ENCODE assay signal across 16 cellular contexts in genomic region chr12:29110506-29111442, GRCh38. TPM values are rescaled to one million over a fixed set of nuclear protein-coding genes. Genes with fewer than 3 reads are reported as not detected.
A peak's percentile ranks its signal among the peaks of the same experiment; 100 is the strongest.
DNase-seq lines count a peak whose midpoint lies in the region; ATAC-seq, FAIRE-seq and TF ChIP-seq lines count a peak whose summit lies in the region.
"Had no signal": no experiment of that assay in that cellular context is flagged by ENCODE, and none has a peak within 500 bp of the region (broad histone marks: within the 10 kb centered on the region; RNA-seq: fewer than 3 reads in every experiment).

No MANE protein-coding gene starts in this region.

- TF ChIP-seq CTCF in GM12878 (IDR thresholded peaks at IDR 0.05 in 2 of 3, conservative IDR thresholded peaks at IDR 0.05 in 1 of 3; ENCODE audit: control insufficient read depth in 2 of 3, extremely low read depth in 1 of 3, insufficient read depth in 1 of 3, low read depth in 3 of 3, low read length in 3 of 3) (no peak), endodermal cell (conservative IDR thresholded peaks at IDR 0.05) (no peak), Calu3 (IDR thresholded peaks at IDR 0.05; ENCODE audit: unreplicated experiment) (no peak), WTC11 (IDR thresholded peaks at IDR 0.05) (no peak)

- H3K36me3 ChIP-seq in GM12878 (ENCODE audit: control insufficient read depth in 2 of 2, insufficient read depth in 2 of 2, low read length in 1 of 2) (no peaks in the 10 kb centered on the region), endodermal cell (ENCODE audit: control insufficient read depth, insufficient read depth, low read length) (no peaks in the 10 kb centered on the region)
- H3K36me3 ChIP-seq: ovary had no signal

- POLR2A ChIA-PET in GM12878 (lab: Charles Lee) = no interaction called here
- POLR2A ChIA-PET in WTC11 (lab: Charles Lee) = no interaction called here

- WGBS in GM12878 (ENCODE audit: insufficient coverage, insufficient replicate concordance, low lambda C conversion rate, missing lambda C conversion rate) = 49% methylated on average over 5 of the region's 5 CpGs
- WGBS in endodermal cell (ENCODE audit: insufficient coverage in 1 of 2, insufficient read length in 1 of 2), 2 experiments = 97% methylated on average over 3 of the region's 5 CpGs; no CpG with 5 or more reads in 1 of the 2 experiments

- H3K9me3 ChIP-seq in GM12878 (replicated peaks; ENCODE audit: control insufficient read depth, insufficient read depth, low read length) = peaks cover 2% of the 10 kb centered on the region; the same call in 2 of the 3 replicates
- H3K9me3 ChIP-seq in endodermal cell (ENCODE audit: control insufficient read depth, low read length) = peaks cover 14% of the 10 kb centered on the region
- H3K9me3 ChIP-seq: ovary had no signal

- H3K4me2 ChIP-seq in GM12878 (ENCODE audit: control insufficient read depth, insufficient read depth) = 0 out of 2 replicates have a peak overlapping the region, but pooled peaks have one; percentile 9
- H3K4me2 ChIP-seq: smooth muscle cell had no signal

- ATAC-seq in GM19035 (IDR thresholded peaks at IDR 0.05; ENCODE audit: unreplicated experiment) (peak; percentile 90), GM21825 (IDR thresholded peaks at IDR 0.05; ENCODE audit: unreplicated experiment) (peak; percentile 63), HG03442 (IDR thresholded peaks at IDR 0.05; ENCODE audit: unreplicated experiment) (peak; percentile 74), GM12878 (peak; percentile 41; the same call in 1 of the 3 replicates), WTC11 (no peak)

- H2AFZ ChIP-seq in GM12878 (ENCODE audit: control insufficient read depth, low read depth, low read length) = no peak overlapping the region

- H3K9ac ChIP-seq in GM12878 (ENCODE audit: control insufficient read depth, insufficient read depth, low read length) = no peak overlapping the region
- no peak overlapping the region for H3K9ac ChIP-seq in endodermal cell (ENCODE audit: extremely low read depth, low read length, poor library complexity, severe bottlenecking)

- SMC1A ChIA-PET in GM12878 (lab: Charles Lee; ENCODE audit: uncharacterized antibody, unreplicated experiment) = no interaction called here

- DNase-seq in GM12878 (ENCODE audit: low read depth, low spot score) = no peak
- DNase-seq in endodermal cell = no peak
- no peak for DNase-seq in activated T-helper 1 cell treated with anti-CD3 and anti-CD28 coated beads, Interleukin-12 subunit alpha, Interleukin-12 subunit beta, Interleukin-2, Interleukin-4 antibody, amounts not matched to agents 30 ng/mL and 10 ng/mL and 1 ng/mL, durations not matched to agents 14 hours and 24 hours and 36 hours (ENCODE audit: low spot score)
- no peak for DNase-seq in Calu3
- DNase-seq in WTC11 (ENCODE audit: low spot score) = no peak
- DNase-seq: activated CD4-positive, alpha-beta T cell treated with anti-CD3 and anti-CD28 coated beads for 1 hour; effector CD8-positive, alpha-beta T cell; foreskin fibroblast; midbrain; ovary; substantia nigra had no signal

- no peak for TF ChIP-seq RAD21 in GM12878 (IDR thresholded peaks at IDR 0.05; ENCODE audit: insufficient read depth, low read depth, low read length)

- FAIRE-seq in GM12878 (lab: Jason Lieb, UNC) = no peak

- H3K27ac ChIP-seq in GM12878 (ENCODE audit: control insufficient read depth, insufficient read depth) (no peak overlapping the region), endodermal cell (ENCODE audit: low read depth, low read length) (no peak overlapping the region)
- H3K27ac ChIP-seq: ovary had no signal

- RAD21 ChIA-PET in GM12878 (lab: Charles Lee; ENCODE audit: unreplicated experiment) = no interaction called here

- BruUV-seq in GM12878 (replicated peaks; lab: Mats Ljungman, UMichigan) (no TSS peak), Calu3 (replicated peaks; lab: Mats Ljungman, UMichigan) (no TSS peak)

- CTCF ChIA-PET in GM12878 (lab: Yijun Ruan, JAX) (interaction anchor here (0.6 kb wide), 1 partner anchor 38 kb away, joined by 3 read pairs; no protein-coding TSS in a partner anchor), Calu3 (lab: Charles Lee) (no interaction called here), WTC11 (lab: Charles Lee) (no interaction called here)

- H3K27me3 Mint-ChIP-seq in endodermal cell (ENCODE audit: insufficient read depth) = no peaks in the 10 kb centered on the region
- H3K27me3 Mint-ChIP-seq in activated T-helper 1 cell treated with anti-CD3 and anti-CD28 coated beads, Interleukin-12 subunit alpha, Interleukin-12 subunit beta, Interleukin-2, Interleukin-4 antibody, amounts not matched to agents 30 ng/mL and 10 ng/mL and 1 ng/mL, durations not matched to agents 14 hours and 24 hours and 36 hours (ENCODE audit: insufficient read depth) = peaks cover 17% of the 10 kb centered on the region
- H3K27me3 Mint-ChIP-seq in Calu3 (ENCODE audit: unreplicated experiment) = no peaks in the 10 kb centered on the region
- peaks cover 3% of the 10 kb centered on the region for H3K27me3 Mint-ChIP-seq in WTC11 (ENCODE audit: low read depth)
- H3K27me3 Mint-ChIP-seq: B cell had no signal

- no peaks in the 10 kb centered on the region for H3K27me3 ChIP-seq in GM12878 (replicated peaks in 1 of 2; ENCODE audit: control insufficient read depth in 2 of 2, insufficient read depth in 2 of 2, low read length in 1 of 2)
- H3K27me3 ChIP-seq in endodermal cell (ENCODE audit: control insufficient read depth, insufficient read depth, low read length, poor library complexity, severe bottlenecking) = no peaks in the 10 kb centered on the region
- H3K27me3 ChIP-seq: ovary had no signal

- H3K79me2 ChIP-seq in GM12878 (ENCODE audit: control insufficient read depth, insufficient read depth, low read length) = no peaks in the 10 kb centered on the region

- no peak for TF ChIP-seq EP300 in GM12878 (IDR thresholded peaks at IDR 0.05; ENCODE audit: borderline replicate concordance in 1 of 2, control insufficient read depth in 1 of 2, low read depth in 2 of 2, low read length in 2 of 2)

- no peak for TF ChIP-seq POLR2A in GM12878 (IDR thresholded peaks at IDR 0.05; ENCODE audit: low read depth, low read length)

- H3K36me3 Mint-ChIP-seq in endodermal cell (ENCODE audit: low read depth) (peaks cover 3% of the 10 kb centered on the region), Calu3 (ENCODE audit: insufficient read depth, unreplicated experiment) (no peaks in the 10 kb centered on the region), WTC11 (peaks cover 26% of the 10 kb centered on the region)
- H3K36me3 Mint-ChIP-seq in activated T-helper 1 cell treated with anti-CD3 and anti-CD28 coated beads, Interleukin-12 subunit alpha, Interleukin-12 subunit beta, Interleukin-2, Interleukin-4 antibody, amounts not matched to agents 30 ng/mL and 10 ng/mL and 1 ng/mL, durations not matched to agents 14 hours and 24 hours and 36 hours (ENCODE audit: low read depth) = peaks cover 18% of the 10 kb centered on the region

- H3K9me3 Mint-ChIP-seq in endodermal cell = peaks cover 50% of the 10 kb centered on the region
- H3K9me3 Mint-ChIP-seq in activated T-helper 1 cell treated with anti-CD3 and anti-CD28 coated beads, Interleukin-12 subunit alpha, Interleukin-12 subunit beta, Interleukin-2, Interleukin-4 antibody, amounts not matched to agents 30 ng/mL and 10 ng/mL and 1 ng/mL, durations not matched to agents 14 hours and 24 hours and 36 hours = peaks cover 51% of the 10 kb centered on the region
- peaks cover 7% of the 10 kb centered on the region for H3K9me3 Mint-ChIP-seq in Calu3 (ENCODE audit: low read depth, unreplicated experiment)
- peaks cover 47% of the 10 kb centered on the region for H3K9me3 Mint-ChIP-seq in WTC11

- H3K4me3 Mint-ChIP-seq in endodermal cell (no peak overlapping the region), Calu3 (ENCODE audit: low read depth, unreplicated experiment) (no peak overlapping the region), WTC11 (no peak overlapping the region)
- no peak overlapping the region for H3K4me3 Mint-ChIP-seq in activated T-helper 1 cell treated with anti-CD3 and anti-CD28 coated beads, Interleukin-12 subunit alpha, Interleukin-12 subunit beta, Interleukin-2, Interleukin-4 antibody, amounts not matched to agents 30 ng/mL and 10 ng/mL and 1 ng/mL, durations not matched to agents 14 hours and 24 hours and 36 hours
- H3K4me3 Mint-ChIP-seq: B cell had no signal

- intact Hi-C loops in GM12878 (cut with micrococcal nuclease; ENCODE audit: unreplicated experiment) (no loop called here), Calu3 (cut with micrococcal nuclease; ENCODE audit: unreplicated experiment) (no loop called here)
- intact Hi-C loops in activated T-helper 1 cell treated with anti-CD3 and anti-CD28 coated beads, Interleukin-12 subunit alpha, Interleukin-12 subunit beta, Interleukin-2, Interleukin-4 antibody, amounts not matched to agents 30 ng/mL and 10 ng/mL and 1 ng/mL, durations not matched to agents 14 hours and 24 hours and 36 hours (cut with micrococcal nuclease) = no loop called here

- no peaks in the 10 kb centered on the region for H4K20me1 ChIP-seq in GM12878 (ENCODE audit: control insufficient read depth, insufficient read depth)

- in situ Hi-C loops in GM12878 (cut with MboI) = no loop called here

- no peaks in the 10 kb centered on the region for H3K4me1 Mint-ChIP-seq in endodermal cell
- peaks cover 8% of the 10 kb centered on the region for H3K4me1 Mint-ChIP-seq in activated T-helper 1 cell treated with anti-CD3 and anti-CD28 coated beads, Interleukin-12 subunit alpha, Interleukin-12 subunit beta, Interleukin-2, Interleukin-4 antibody, amounts not matched to agents 30 ng/mL and 10 ng/mL and 1 ng/mL, durations not matched to agents 14 hours and 24 hours and 36 hours (ENCODE audit: low read depth)
- H3K4me1 Mint-ChIP-seq in Calu3 (ENCODE audit: low read depth, unreplicated experiment) = no peaks in the 10 kb centered on the region
- 0 out of 2 replicates have a peak, but pooled peaks cover 2% of the 10 kb centered on the region for H3K4me1 Mint-ChIP-seq in WTC11
- H3K4me1 Mint-ChIP-seq: B cell had no signal

- H3K4me1 ChIP-seq in GM12878 (ENCODE audit: control insufficient read depth, insufficient read depth, low read length) (no peaks in the 10 kb centered on the region), endodermal cell (ENCODE audit: control insufficient read depth, insufficient read depth, low read length) (no peaks in the 10 kb centered on the region)

- no peak overlapping the region for H3K27ac Mint-ChIP-seq in endodermal cell
- no peak overlapping the region for H3K27ac Mint-ChIP-seq in activated T-helper 1 cell treated with anti-CD3 and anti-CD28 coated beads, Interleukin-12 subunit alpha, Interleukin-12 subunit beta, Interleukin-2, Interleukin-4 antibody, amounts not matched to agents 30 ng/mL and 10 ng/mL and 1 ng/mL, durations not matched to agents 14 hours and 24 hours and 36 hours
- H3K27ac Mint-ChIP-seq in Calu3 (ENCODE audit: unreplicated experiment) = no peak overlapping the region
- H3K27ac Mint-ChIP-seq in WTC11 = no peak overlapping the region
- H3K27ac Mint-ChIP-seq: B cell had no signal

- no peak overlapping the region for H3K4me3 ChIP-seq in GM12878
- H3K4me3 ChIP-seq in endodermal cell (ENCODE audit: low read length) = no peak overlapping the region
- H3K4me3 ChIP-seq: ovary, smooth muscle cell had no signal

RNA-seq across cellular contexts. Expression of gene FAR2, which starts 38.3 kb away (rescaled TPM):
- 0.93 TPM in 1 of 2 replicates, not detected in the other for total RNA-seq in GM12878 (2013; cell fraction: nucleolus; rRNA removed)
- total RNA-seq in GM12878 (2014; rRNA removed) (0.62 and 1.2 TPM in 2 replicates), GM12878 (2014; rRNA removed; fragmentation: Illumina TruSeq; extraction: Trizol) (0.67 and 1.1 TPM in 2 replicates), GM12878 (2021) (0.74 and 1.2 TPM in 2 replicates), endodermal cell (10 to 100 TPM; 42.5 to 96.7 TPM), Calu3 (2022) (20.8 and 24.0 TPM in 2 replicates), WTC11 (2021) (20.0 to 27.2 TPM (median 25.9 TPM) in 3 replicates)
- 1.0 TPM for polyA plus RNA-seq in GM12878 (2011; ENCODE audit: low read depth)
- polyA plus RNA-seq in GM12878 (2011; rRNA removed) (0.92 and 1.5 TPM in 2 replicates), GM12878 (2014; fragmentation: Illumina TruSeq; extraction: Trizol) (0.73 and 1.7 TPM in 2 replicates), GM12878 (2014; fragmentation: Nextera tagmentation; extraction: Ambion mirVana) (1 to 10 TPM in 1 of 2 experiments, under 1 TPM in 1; 0.53 to 1.1 TPM), GM12878 (2014; rRNA removed) (0.54 and 0.86 TPM in 2 replicates), GM12878 (2016; fragmentation: Nextera tagmentation; extraction: Ambion mirVana) (under 1 TPM; 0.50 to 0.62 TPM)
- 0.63 and 0.72 TPM in 2 replicates for polyA plus RNA-seq in GM12878 (2011; cell fraction: cytosol; rRNA removed)
- 0.82 and 0.94 TPM in 2 replicates for polyA plus RNA-seq in GM12878 (2011; cell fraction: nucleus; rRNA removed)
- polyA plus RNA-seq in GM12878 (2012) = 2.2 and 2.3 TPM in 2 replicates
- polyA minus RNA-seq in GM12878 (2011; rRNA and poly(A)+ RNA removed) = 0.88 and 1.6 TPM in 2 replicates
- not detected in 2 replicates for polyA minus RNA-seq in GM12878 (2011; cell fraction: cytosol; rRNA and poly(A)+ RNA removed)
- 1.5 and 1.7 TPM in 2 replicates for polyA minus RNA-seq in GM12878 (2011; cell fraction: nucleus; rRNA and poly(A)+ RNA removed)
- polyA plus RNA-seq in endodermal cell (2013, experiment 1 of 2) = 5.6 TPM
- 5.5 TPM for polyA plus RNA-seq in endodermal cell (2013, experiment 2 of 2)
- 5.2 and 5.4 TPM in 2 replicates for total RNA-seq in activated T-helper 1 cell treated with anti-CD3 and anti-CD28 coated beads, Interleukin-12 subunit alpha, Interleukin-12 subunit beta, Interleukin-2, Interleukin-4 antibody, amounts not matched to agents 30 ng/mL and 10 ng/mL and 1 ng/mL, durations not matched to agents 14 hours and 24 hours and 36 hours
- total RNA-seq: B cell had no signal
